In the genomic region with DNA sequence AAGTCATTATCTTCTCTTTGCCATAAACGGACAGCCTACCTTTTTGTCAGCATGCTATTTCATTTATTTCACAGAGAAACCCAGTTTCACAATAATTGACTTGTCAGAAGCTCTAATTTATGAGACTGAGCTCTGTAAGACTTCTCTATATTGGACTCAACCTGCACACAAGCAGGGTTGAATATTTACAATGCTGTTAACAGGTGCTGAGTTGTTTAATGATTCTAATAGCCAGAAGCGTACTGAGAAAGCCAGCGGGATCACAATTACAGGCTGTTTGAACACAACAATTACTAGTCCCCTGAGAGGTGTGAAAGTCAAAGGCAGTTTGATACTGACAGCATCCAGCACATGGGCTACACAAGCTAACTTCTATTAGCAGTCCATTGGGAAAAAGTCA, we compare ENCODE assay signal across 15 cellular contexts.
DNase-seq lines count a peak whose midpoint lies in the region; ATAC-seq, FAIRE-seq and TF ChIP-seq lines count a peak whose summit lies in the region.
"Had no signal": no experiment of that assay in that cellular context is flagged by ENCODE, and none has a peak within 500 bp of the region (broad histone marks: within the 10 kb centered on the region; RNA-seq: fewer than 3 reads in every experiment).

No MANE protein-coding gene starts in this region.

- no peak overlapping the region for H3K4me3 ChIP-seq in fibroblast of villous mesenchyme (ENCODE audit: low read depth, low read length)
- H3K4me3 ChIP-seq: colonic mucosa, esophagus muscularis mucosa had no signal

- H3K27ac Mint-ChIP-seq in activated CD8-positive, alpha-beta memory T cell treated with anti-CD3 and anti-CD28 coated beads, Interleukin-2, amount 10 ng/mL, durations not matched to agents 7 days and 5 days: no peak overlapping the region
- H3K27ac Mint-ChIP-seq in activated naive CD4-positive, alpha-beta T cell treated with anti-CD3 and anti-CD28 coated beads, Interleukin-2, amount 10 ng/mL, durations not matched to agents 7 days and 5 days: no peak overlapping the region
- H3K27ac Mint-ChIP-seq: B cell, naive B cell had no signal

- CTCF ChIA-PET in activated CD8-positive, alpha-beta memory T cell treated with anti-CD3 and anti-CD28 coated beads, Interleukin-2, amount 10 ng/mL, durations not matched to agents 7 days and 5 days (lab: Charles Lee): no interaction called here
- CTCF ChIA-PET in activated naive CD4-positive, alpha-beta T cell treated with anti-CD3 and anti-CD28 coated beads, Interleukin-2, amount 10 ng/mL, durations not matched to agents 7 days and 5 days (lab: Charles Lee): interaction anchor here (0.6 kb wide), 1 partner anchor 181 kb away, joined by 3 read pairs; no protein-coding TSS in a partner anchor

- H3K27me3 Mint-ChIP-seq in activated CD8-positive, alpha-beta memory T cell treated with anti-CD3 and anti-CD28 coated beads, Interleukin-2, amount 10 ng/mL, durations not matched to agents 7 days and 5 days: no peaks in the 10 kb centered on the region
- H3K27me3 Mint-ChIP-seq in activated naive CD4-positive, alpha-beta T cell treated with anti-CD3 and anti-CD28 coated beads, Interleukin-2, amount 10 ng/mL, durations not matched to agents 7 days and 5 days: no peaks in the 10 kb centered on the region
- H3K27me3 Mint-ChIP-seq: B cell, naive B cell had no signal

- TF ChIP-seq CTCF in fibroblast of villous mesenchyme (IDR thresholded peaks at IDR 0.05; ENCODE audit: insufficient read depth, low read depth, low read length): no peak

- no peaks in the 10 kb centered on the region for H3K9me3 Mint-ChIP-seq in activated CD8-positive, alpha-beta memory T cell treated with anti-CD3 and anti-CD28 coated beads, Interleukin-2, amount 10 ng/mL, durations not matched to agents 7 days and 5 days (ENCODE audit: low read depth)
- no peaks in the 10 kb centered on the region for H3K9me3 Mint-ChIP-seq in activated naive CD4-positive, alpha-beta T cell treated with anti-CD3 and anti-CD28 coated beads, Interleukin-2, amount 10 ng/mL, durations not matched to agents 7 days and 5 days
- H3K9me3 Mint-ChIP-seq: naive B cell had no signal

- H3K36me3 Mint-ChIP-seq in activated CD8-positive, alpha-beta memory T cell treated with anti-CD3 and anti-CD28 coated beads, Interleukin-2, amount 10 ng/mL, durations not matched to agents 7 days and 5 days: peaks cover 26% of the 10 kb centered on the region
- peaks cover 18% of the 10 kb centered on the region for H3K36me3 Mint-ChIP-seq in activated naive CD4-positive, alpha-beta T cell treated with anti-CD3 and anti-CD28 coated beads, Interleukin-2, amount 10 ng/mL, durations not matched to agents 7 days and 5 days

- peak; percentile 28 for FAIRE-seq in GM12891 (lab: Jason Lieb, UNC)
- FAIRE-seq: urothelium cell line had no signal

- peaks cover 4% of the 10 kb centered on the region for H3K4me1 Mint-ChIP-seq in activated CD8-positive, alpha-beta memory T cell treated with anti-CD3 and anti-CD28 coated beads, Interleukin-2, amount 10 ng/mL, durations not matched to agents 7 days and 5 days
- H3K4me1 Mint-ChIP-seq in activated naive CD4-positive, alpha-beta T cell treated with anti-CD3 and anti-CD28 coated beads, Interleukin-2, amount 10 ng/mL, durations not matched to agents 7 days and 5 days: no peaks in the 10 kb centered on the region
- H3K4me1 Mint-ChIP-seq: B cell had no signal

- ATAC-seq in GM18873 (IDR thresholded peaks at IDR 0.05; ENCODE audit: low FRiP score, unreplicated experiment): no peak
- no peak for ATAC-seq in activated CD8-positive, alpha-beta memory T cell treated with anti-CD3 and anti-CD28 coated beads, Interleukin-2, amount 10 ng/mL, durations not matched to agents 7 days and 5 days
- ATAC-seq in HG03135 (IDR thresholded peaks at IDR 0.05; ENCODE audit: unreplicated experiment): no peak

- TF ChIP-seq POLR2A in GM12891 (IDR thresholded peaks at IDR 0.05; ENCODE audit: low read depth, low read length): no peak

- no peak overlapping the region for H3K4me3 Mint-ChIP-seq in activated CD8-positive, alpha-beta memory T cell treated with anti-CD3 and anti-CD28 coated beads, Interleukin-2, amount 10 ng/mL, durations not matched to agents 7 days and 5 days
- H3K4me3 Mint-ChIP-seq in activated naive CD4-positive, alpha-beta T cell treated with anti-CD3 and anti-CD28 coated beads, Interleukin-2, amount 10 ng/mL, durations not matched to agents 7 days and 5 days: no peak overlapping the region
- H3K4me3 Mint-ChIP-seq: B cell, naive B cell had no signal

- no peak for DNase-seq in GM12891 (ENCODE audit: insufficient read length, low spot score)
- DNase-seq in NCI-H1105 treated with DMSO at 0.1 percent for 48 hours (lab: John Stamatoyannopoulos, UW): peak; percentile 99
- peak; percentile 5 for DNase-seq in NCI-H446 treated with DMSO at 0.1 percent for 48 hours (lab: John Stamatoyannopoulos, UW)
- peak; percentile 17 for DNase-seq in fibroblast of villous mesenchyme (ENCODE audit: low read depth)
- no peak for DNase-seq in activated CD8-positive, alpha-beta memory T cell treated with anti-CD3 and anti-CD28 coated beads, Interleukin-2, amount 10 ng/mL, durations not matched to agents 7 days and 5 days
- no peak for DNase-seq in activated naive CD4-positive, alpha-beta T cell treated with anti-CD3 and anti-CD28 coated beads, Interleukin-2, amount 10 ng/mL, durations not matched to agents 7 days and 5 days
- DNase-seq: amniotic stem cell, colonic mucosa, naive B cell, retina had no signal

TF ChIP-seq in GM12891, 5 proteins besides CTCF, POLR2A, EP300 and RAD21:
- no peak for TF ChIP-seq TAF1 (IDR thresholded peaks at IDR 0.05; ENCODE audit: low read depth, low read length)
- TF ChIP-seq PAX5 (IDR thresholded peaks at IDR 0.05; ENCODE audit: insufficient read depth, low read length, severe bottlenecking): no peak
- TF ChIP-seq POU2F2 (IDR thresholded peaks at IDR 0.05; ENCODE audit: low read depth, low read length): no peak
- no peak for TF ChIP-seq POLR2AphosphoS5 (IDR thresholded peaks at IDR 0.05; ENCODE audit: low read depth, low read length)
TF ChIP-seq in GM12891: peak in this region for 0.

Comparison
In these comparisons a context has a peak if more than half of its experiments do, and no peak if none do; other contexts are left out.
1. DNase-seq: peak in NCI-H1105 treated with DMSO at 0.1 percent for 48 hours (single experiment), NCI-H446 treated with DMSO at 0.1 percent for 48 hours (single experiment) and fibroblast of villous mesenchyme (single experiment); none in GM12891 (single experiment), activated CD8-positive, alpha-beta memory T cell treated with anti-CD3 and anti-CD28 coated beads, Interleukin-2, amount 10 ng/mL, durations not matched to agents 7 days and 5 days (single experiment) and activated naive CD4-positive, alpha-beta T cell treated with anti-CD3 and anti-CD28 coated beads, Interleukin-2, amount 10 ng/mL, durations not matched to agents 7 days and 5 days (single experiment).